Comparison of ENCODE assay signal across 17 cellular contexts in the genomic region with DNA sequence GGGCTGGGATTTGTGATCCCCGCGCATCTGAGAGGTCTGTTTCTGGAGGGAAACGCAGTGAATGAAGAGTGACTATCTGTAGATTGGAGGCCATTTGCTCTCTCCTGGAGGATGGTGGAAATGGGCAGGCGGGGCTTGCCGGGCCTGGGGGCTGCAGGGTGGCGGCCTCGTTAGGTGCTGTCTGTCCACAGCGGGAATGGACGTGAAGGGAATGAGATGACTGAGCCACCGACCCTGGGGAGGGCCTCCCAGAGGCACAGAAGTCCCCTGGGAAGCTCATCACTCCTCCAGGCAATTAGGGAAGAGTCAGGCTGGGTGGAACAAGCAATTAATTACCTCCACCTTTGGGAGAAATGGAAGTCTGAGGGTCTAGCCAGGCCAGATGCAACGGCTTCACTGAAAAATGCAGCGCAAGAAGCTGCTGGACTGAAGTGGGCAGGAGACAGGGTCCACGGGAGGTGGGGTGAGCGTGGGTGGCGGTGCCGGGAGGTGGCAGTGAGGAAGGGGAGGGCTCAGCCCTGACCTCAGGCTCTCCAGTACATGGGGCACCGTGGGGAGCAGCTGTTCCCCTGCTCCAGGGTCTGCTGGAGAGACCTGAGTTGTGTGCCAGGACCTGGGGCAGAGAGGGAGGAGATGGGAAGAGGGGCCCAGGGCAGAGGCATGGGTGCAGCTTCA.
A peak's percentile ranks its signal among the peaks of the same experiment; 100 is the strongest.
DNase-seq lines count a peak whose midpoint lies in the region; TF ChIP-seq lines count a peak whose summit lies in the region.
"Had no signal": no experiment of that assay in that cellular context is flagged by ENCODE, and none has a peak within 500 bp of the region (broad histone marks: within the 10 kb centered on the region; RNA-seq: fewer than 3 reads in every experiment).

No MANE protein-coding gene starts in this region.

- H3K27ac Mint-ChIP-seq in CD14-positive monocyte, result no peak overlapping the region
- H3K27ac Mint-ChIP-seq in progenitor cell of endocrine pancreas, result no peak overlapping the region
- H3K27ac Mint-ChIP-seq in glutamatergic neuron (ENCODE audit: unreplicated experiment), result no peak overlapping the region
- H3K27ac Mint-ChIP-seq: activated naive CD8-positive, alpha-beta T cell; stimulated activated effector memory CD8-positive, alpha-beta T cell treated with anti-CD3 and anti-CD28 coated beads, Interleukin-12 subunit alpha, Interleukin-12 subunit beta, amount 100 ng/mL, for 72 hours; T-helper 17 cell had no signal

- H3K4me3 Mint-ChIP-seq in CD14-positive monocyte (no peak overlapping the region), progenitor cell of endocrine pancreas (ENCODE audit: low read depth) (no peak overlapping the region), glutamatergic neuron (ENCODE audit: unreplicated experiment) (no peak overlapping the region)
- H3K4me3 Mint-ChIP-seq: activated naive CD8-positive, alpha-beta T cell; stimulated activated effector memory CD8-positive, alpha-beta T cell treated with anti-CD3 and anti-CD28 coated beads, Interleukin-12 subunit alpha, Interleukin-12 subunit beta, amount 100 ng/mL, for 72 hours; T-helper 17 cell had no signal

- intact Hi-C loops in CD14-positive monocyte (cut with micrococcal nuclease), result no loop called here

- H3K4me1 Mint-ChIP-seq in CD14-positive monocyte, result no peaks in the 10 kb centered on the region
- H3K4me1 Mint-ChIP-seq in progenitor cell of endocrine pancreas (ENCODE audit: low read depth), result no peaks in the 10 kb centered on the region
- no peaks in the 10 kb centered on the region for H3K4me1 Mint-ChIP-seq in glutamatergic neuron (ENCODE audit: low read depth, unreplicated experiment)
- H3K4me1 Mint-ChIP-seq: stimulated activated effector memory CD8-positive, alpha-beta T cell treated with anti-CD3 and anti-CD28 coated beads, Interleukin-12 subunit alpha, Interleukin-12 subunit beta, amount 100 ng/mL, for 72 hours had no signal

- H3K9me3 Mint-ChIP-seq in CD14-positive monocyte (peaks cover 0 to 2% (median 0%) of the 10 kb centered on the region in 7 donors), progenitor cell of endocrine pancreas (ENCODE audit: low read depth) (no peaks in the 10 kb centered on the region), glutamatergic neuron (ENCODE audit: unreplicated experiment) (peaks cover 30% of the 10 kb centered on the region)
- H3K9me3 Mint-ChIP-seq: stimulated activated effector memory CD8-positive, alpha-beta T cell treated with anti-CD3 and anti-CD28 coated beads, Interleukin-12 subunit alpha, Interleukin-12 subunit beta, amount 100 ng/mL, for 72 hours had no signal

- peaks cover 4 to 8% (median 4%) of the 10 kb centered on the region in 3 donors for H3K27me3 Mint-ChIP-seq in CD14-positive monocyte (ENCODE audit: low read depth in 3 of 3)
- H3K27me3 Mint-ChIP-seq in progenitor cell of endocrine pancreas, result peaks cover 14% of the 10 kb centered on the region
- peaks cover 16% of the 10 kb centered on the region for H3K27me3 Mint-ChIP-seq in glutamatergic neuron (ENCODE audit: unreplicated experiment)

- TF ChIP-seq CTCF in CD14-positive monocyte (IDR thresholded peaks at IDR 0.05) (no peak), progenitor cell of endocrine pancreas (IDR thresholded peaks at IDR 0.05; ENCODE audit: unreplicated experiment) (no peak), glutamatergic neuron (IDR thresholded peaks at IDR 0.05; ENCODE audit: partially characterized antibody, unreplicated experiment) (no peak)

- H3K36me3 Mint-ChIP-seq in CD14-positive monocyte (no peaks in the 10 kb centered on the region), progenitor cell of endocrine pancreas (ENCODE audit: insufficient read depth) (no peaks in the 10 kb centered on the region), glutamatergic neuron (ENCODE audit: unreplicated experiment) (peaks cover 4% of the 10 kb centered on the region)
- H3K36me3 Mint-ChIP-seq: activated naive CD8-positive, alpha-beta T cell had no signal

- DNase-seq in NCI-H748 (lab: John Stamatoyannopoulos, UW; ENCODE audit: unreplicated experiment), result peak; percentile 27
- DNase-seq in NCI-H748 treated with DMSO at 0.1 percent for 48 hours (lab: John Stamatoyannopoulos, UW), result no peak
- DNase-seq in CD14-positive monocyte (ENCODE audit: low spot score), result peak; percentile 14
- DNase-seq in ecto neural progenitor cell (ENCODE audit: low spot score), result peak; percentile 27
- peak; percentile 3 for DNase-seq in progenitor cell of endocrine pancreas (ENCODE audit: low spot score, unreplicated experiment)
- no peak for DNase-seq in glutamatergic neuron
- DNase-seq in kidney tubule cell (ENCODE audit: low spot score), result no peak
- DNase-seq in glomerular visceral epithelial cell (ENCODE audit: extremely low spot score), result no peak
- DNase-seq: AML-193, DND-41, Karpas-422, NCI-H187, NCI-H345, sigmoid colon, T-helper 17 cell had no signal

Comparison
In these comparisons a context has a peak if more than half of its experiments do, and no peak if none do; other contexts are left out.
1. DNase-seq: peak in NCI-H748 (single experiment), CD14-positive monocyte (single experiment), ecto neural progenitor cell (single experiment) and progenitor cell of endocrine pancreas (single experiment); none in NCI-H748 treated with DMSO at 0.1 percent for 48 hours (single experiment), glutamatergic neuron (single experiment), kidney tubule cell (single experiment) and glomerular visceral epithelial cell (single experiment).